1 cellular context compared by ENCODE assay signal in genomic region chr5:93755716-93756115, GRCh38.
TF ChIP-seq lines count a peak whose summit lies in the region.

No MANE protein-coding gene starts in this region.

TF ChIP-seq in GM23338, 12 proteins besides CTCF, POLR2A, EP300 and RAD21 (continued from another document):
- no peak for TF ChIP-seq REST (IDR thresholded peaks at IDR 0.05; ENCODE audit: unreplicated experiment)
- no peak for TF ChIP-seq CREB1 (CRISPR knock-in tag; IDR thresholded peaks at IDR 0.05; ENCODE audit: low read depth)
- no peak for TF ChIP-seq NANOG (IDR thresholded peaks at IDR 0.05; ENCODE audit: borderline replicate concordance)
- no peak for TF ChIP-seq ZNF114 (CRISPR knock-in tag; IDR thresholded peaks at IDR 0.05)
- TF ChIP-seq ZNF331 (CRISPR knock-in tag; IDR thresholded peaks at IDR 0.05; ENCODE audit: low read depth) = no peak
- no peak for TF ChIP-seq STAT1 (IDR thresholded peaks at IDR 0.05; ENCODE audit: unreplicated experiment)
- no peak for TF ChIP-seq ETS1 (IDR thresholded peaks at IDR 0.05)
